ENCODE assay signal across 9 cellular contexts in genomic region chr1:184890539-184890973, GRCh38.
A peak's percentile ranks its signal among the peaks of the same experiment; 100 is the strongest.
DNase-seq lines count a peak whose midpoint lies in the region; ATAC-seq and TF ChIP-seq lines count a peak whose summit lies in the region.
"Had no signal": no experiment of that assay in that cellular context is flagged by ENCODE, and none has a peak within 500 bp of the region (broad histone marks: within the 10 kb centered on the region; RNA-seq: fewer than 3 reads in every experiment).

No MANE protein-coding gene starts in this region.

- H3K27ac ChIP-seq in CD8-positive, alpha-beta memory T cell (ENCODE audit: low read depth, low read length), result peak overlapping the region; percentile 93
- H3K27ac ChIP-seq in SK-N-SH (ENCODE audit: low read depth in 2 of 2, low read length in 1 of 2) (peak overlapping the region; percentile 80 to 90), ovary (no peak overlapping the region)

- peaks cover 30% of the 10 kb centered on the region for H3K4me1 ChIP-seq in CD8-positive, alpha-beta memory T cell (ENCODE audit: insufficient read depth, low read length)
- H3K4me1 ChIP-seq in SK-N-SH (ENCODE audit: control insufficient read depth in 1 of 2, insufficient read depth in 2 of 2, low read depth in 1 of 2, low read length in 1 of 2) (peaks cover 28 to 41% of the 10 kb centered on the region in 2 experiments), ovary (ENCODE audit: insufficient read depth) (no peaks in the 10 kb centered on the region)

- H3K4me2 ChIP-seq in SK-N-SH, result peak overlapping the region; percentile 55; the same call in 1 of the 2 replicates

- peak; percentile 3 to 85 (median 50) for DNase-seq in CD8-positive, alpha-beta memory T cell
- DNase-seq in SK-N-SH, result no peak
- DNase-seq in chondrocyte (ENCODE audit: low spot score), result no peak
- no peak for DNase-seq in ovary
- no peak for DNase-seq in SIG-M5 treated with dmso at 0.1 percent for 504 hours (lab: John Stamatoyannopoulos, UW; ENCODE audit: unreplicated experiment)
- DNase-seq in glutamatergic neuron, result no peak
- DNase-seq: NCI-H774 had no signal

- H3K27me3 ChIP-seq in CD8-positive, alpha-beta memory T cell (ENCODE audit: insufficient read depth, low read length, poor library complexity, severe bottlenecking), result no peaks in the 10 kb centered on the region
- H3K27me3 ChIP-seq in SK-N-SH (ENCODE audit: insufficient read depth) (no peaks in the 10 kb centered on the region), ovary (no peaks in the 10 kb centered on the region)

- no peak overlapping the region for H2AFZ ChIP-seq in SK-N-SH (ENCODE audit: low read depth)

- intact Hi-C loops in ovary (cut with DNase I), result no loop called here

- peaks cover 33% of the 10 kb centered on the region for H3F3A ChIP-seq in SK-N-SH (replicated peaks; ENCODE audit: insufficient read depth)

- TF ChIP-seq POLR2A in ovary (IDR thresholded peaks at IDR 0.05), result no peak

- no peaks in the 10 kb centered on the region for H3K79me2 ChIP-seq in SK-N-SH (ENCODE audit: insufficient read depth)

- POLR2A ChIA-PET in CD8-positive, alpha-beta memory T cell (lab: Charles Lee), result no interaction called here
- POLR2A ChIA-PET in SK-N-SH (lab: Yijun Ruan, JAX), result no interaction called here

- WGBS in SK-N-SH (ENCODE audit: low lambda C conversion rate), result 37% methylated on average over 3 of the region's 3 CpGs
- WGBS in ovary, 3 donors, result 38 to 51% (median 48%) methylated on average over 3 of the region's 3 CpGs

- ATAC-seq in HG03097 (IDR thresholded peaks at IDR 0.05; ENCODE audit: low FRiP score, unreplicated experiment) (no peak), GM21737 (IDR thresholded peaks at IDR 0.05; ENCODE audit: unreplicated experiment) (no peak)

- TF ChIP-seq CTCF in SK-N-SH (IDR thresholded peaks at IDR 0.05) (no peak), chondrocyte (IDR thresholded peaks at IDR 0.05) (no peak), ovary (IDR thresholded peaks at IDR 0.05) (no peak), glutamatergic neuron (IDR thresholded peaks at IDR 0.05; ENCODE audit: partially characterized antibody, unreplicated experiment) (no peak)

- H3K36me3 Mint-ChIP-seq in CD8-positive, alpha-beta memory T cell, result peaks cover 18 to 64% (median 19%) of the 10 kb centered on the region in 3 donors
- H3K36me3 Mint-ChIP-seq in chondrocyte (ENCODE audit: low read depth) (peaks cover 18% of the 10 kb centered on the region), glutamatergic neuron (ENCODE audit: unreplicated experiment) (no peaks in the 10 kb centered on the region)

- TF ChIP-seq EP300 in SK-N-SH (IDR thresholded peaks at IDR 0.05; ENCODE audit: borderline replicate concordance in 1 of 2, low read depth in 1 of 2, low read length in 1 of 2), result peak in 1 of 2 experiments; percentile 33; a peak in 1 of 4 replicates
- no peak for TF ChIP-seq EP300 in ovary (IDR thresholded peaks at IDR 0.05)

- no peaks in the 10 kb centered on the region for H3K9me3 Mint-ChIP-seq in CD8-positive, alpha-beta memory T cell
- H3K9me3 Mint-ChIP-seq in chondrocyte (ENCODE audit: low read depth) (no peaks in the 10 kb centered on the region), glutamatergic neuron (ENCODE audit: unreplicated experiment) (no peaks in the 10 kb centered on the region)

- peak overlapping the region; percentile 58 to 82 (median 76) for H3K4me3 Mint-ChIP-seq in CD8-positive, alpha-beta memory T cell
- H3K4me3 Mint-ChIP-seq in chondrocyte (ENCODE audit: unreplicated experiment), result no peak overlapping the region
- H3K4me3 Mint-ChIP-seq in glutamatergic neuron (ENCODE audit: unreplicated experiment), result no peak overlapping the region

- no peaks in the 10 kb centered on the region for H4K20me1 ChIP-seq in SK-N-SH (ENCODE audit: insufficient read depth)

- H3K36me3 ChIP-seq in CD8-positive, alpha-beta memory T cell (ENCODE audit: insufficient read depth, low read length), result no peaks in the 10 kb centered on the region
- H3K36me3 ChIP-seq in SK-N-SH (replicated peaks in 1 of 2; ENCODE audit: control insufficient read depth in 1 of 2, insufficient read depth in 2 of 2, low read length in 1 of 2) (peaks cover 0 to 6% of the 10 kb centered on the region in 2 experiments), ovary (no peaks in the 10 kb centered on the region)

- no peaks in the 10 kb centered on the region for H3K27me3 Mint-ChIP-seq in CD8-positive, alpha-beta memory T cell
- H3K27me3 Mint-ChIP-seq in chondrocyte (ENCODE audit: low read depth), result no peaks in the 10 kb centered on the region
- no peaks in the 10 kb centered on the region for H3K27me3 Mint-ChIP-seq in glutamatergic neuron (ENCODE audit: unreplicated experiment)

- CTCF ChIA-PET in CD8-positive, alpha-beta memory T cell (lab: Charles Lee), result interaction anchor here (1.1 to 2.1 kb wide), 4 partner anchors 26 to 91 kb away, joined by 3 to 6 read pairs (median 5); no protein-coding TSS in a partner anchor
- CTCF ChIA-PET in SK-N-SH (lab: Yijun Ruan, JAX), result no interaction called here

- no peak for TF ChIP-seq RAD21 in SK-N-SH (IDR thresholded peaks at IDR 0.05; ENCODE audit: low read length)

- H3K9me2 ChIP-seq in SK-N-SH, result no peaks in the 10 kb centered on the region

- peak overlapping the region; percentile 42; the same call in 1 of the 2 replicates for H3K9ac ChIP-seq in SK-N-SH

- H3K4me1 Mint-ChIP-seq in CD8-positive, alpha-beta memory T cell, result peaks cover 36 to 81% (median 72%) of the 10 kb centered on the region in 3 donors
- peaks cover 54% of the 10 kb centered on the region for H3K4me1 Mint-ChIP-seq in chondrocyte (ENCODE audit: low read depth)
- H3K4me1 Mint-ChIP-seq in glutamatergic neuron (ENCODE audit: low read depth, unreplicated experiment), result no peaks in the 10 kb centered on the region

- H3K4me3 ChIP-seq in CD8-positive, alpha-beta memory T cell (ENCODE audit: low read length), result peak overlapping the region; percentile 23
- H3K4me3 ChIP-seq in SK-N-SH (ENCODE audit: low read depth in 2 of 2, low read length in 1 of 2), result no peak overlapping the region
- peak overlapping the region; percentile 5 for H3K4me3 ChIP-seq in ovary

- H3K27ac Mint-ChIP-seq in CD8-positive, alpha-beta memory T cell, result peak overlapping the region; percentile 91 to 100 (median 96)
- peak overlapping the region; percentile 69 for H3K27ac Mint-ChIP-seq in chondrocyte (ENCODE audit: unreplicated experiment)
- no peak overlapping the region for H3K27ac Mint-ChIP-seq in glutamatergic neuron (ENCODE audit: unreplicated experiment)

- H3K9me3 ChIP-seq in CD8-positive, alpha-beta memory T cell (ENCODE audit: low read length), result no peaks in the 10 kb centered on the region
- H3K9me3 ChIP-seq in SK-N-SH (no peaks in the 10 kb centered on the region), ovary (no peaks in the 10 kb centered on the region)

TF ChIP-seq in SK-N-SH, 30 proteins besides CTCF, POLR2A, EP300 and RAD21 (continues in another document):
- TF ChIP-seq RCOR1 (IDR thresholded peaks at IDR 0.05; ENCODE audit: low read length) (no peak), RFX5 (IDR thresholded peaks at IDR 0.05; ENCODE audit: low read length) (no peak), USF1 (IDR thresholded peaks at IDR 0.05; ENCODE audit: borderline replicate concordance, low read depth) (no peak), NFIC (IDR thresholded peaks at IDR 0.05; ENCODE audit: borderline replicate concordance) (no peak), ZBTB33 (IDR thresholded peaks at IDR 0.05; ENCODE audit: borderline replicate concordance, low read depth) (no peak), GATA2 (CRISPR knock-in tag; IDR thresholded peaks at IDR 0.05) (no peak), RXRA (IDR thresholded peaks at IDR 0.05; ENCODE audit: borderline replicate concordance, low read depth) (no peak), FOSL2 (IDR thresholded peaks at IDR 0.05; ENCODE audit: borderline replicate concordance, low read depth) (peak; percentile 37; the same call in 1 of the 2 replicates), SIN3A (IDR thresholded peaks at IDR 0.05; ENCODE audit: borderline replicate concordance, low read depth, low read length) (no peak), TAF1 (IDR thresholded peaks at IDR 0.05; ENCODE audit: borderline replicate concordance, low read depth, low read length) (no peak), TCF12 (IDR thresholded peaks at IDR 0.05) (peak; percentile 5; the same call in 1 of the 2 replicates), YY1 (IDR thresholded peaks at IDR 0.05; ENCODE audit: low read depth) (no peak), FOXM1 (IDR thresholded peaks at IDR 0.05; ENCODE audit: low read depth) (no peak), USF2 (IDR thresholded peaks at IDR 0.05; ENCODE audit: borderline replicate concordance, low read depth, low read length) (no peak), TEAD4 (IDR thresholded peaks at IDR 0.05; ENCODE audit: borderline replicate concordance, insufficient read depth) (no peak), JUND (IDR thresholded peaks at IDR 0.05) (peak; percentile 26; the same call in 1 of the 2 replicates)

Comparison
In these comparisons a context has a peak if more than half of its experiments do, and no peak if none do; other contexts are left out.
1. DNase-seq: peak in CD8-positive, alpha-beta memory T cell (5 of 5); none in SK-N-SH (single experiment), chondrocyte (single experiment), ovary (0 of 5), SIG-M5 treated with dmso at 0.1 percent for 504 hours (single experiment) and glutamatergic neuron (single experiment).
2. H3K27ac ChIP-seq: peak in CD8-positive, alpha-beta memory T cell (single experiment) and SK-N-SH (2 of 2); none in ovary (0 of 2).
3. H3K4me3 ChIP-seq: peak in CD8-positive, alpha-beta memory T cell (single experiment) and ovary (single experiment); none in SK-N-SH (0 of 2).
4. H3K4me3 Mint-ChIP-seq: peak in CD8-positive, alpha-beta memory T cell (7 of 7); none in chondrocyte (single experiment) and glutamatergic neuron (single experiment).